ENCODE assay signal across 27 cellular contexts in the genomic region with DNA sequence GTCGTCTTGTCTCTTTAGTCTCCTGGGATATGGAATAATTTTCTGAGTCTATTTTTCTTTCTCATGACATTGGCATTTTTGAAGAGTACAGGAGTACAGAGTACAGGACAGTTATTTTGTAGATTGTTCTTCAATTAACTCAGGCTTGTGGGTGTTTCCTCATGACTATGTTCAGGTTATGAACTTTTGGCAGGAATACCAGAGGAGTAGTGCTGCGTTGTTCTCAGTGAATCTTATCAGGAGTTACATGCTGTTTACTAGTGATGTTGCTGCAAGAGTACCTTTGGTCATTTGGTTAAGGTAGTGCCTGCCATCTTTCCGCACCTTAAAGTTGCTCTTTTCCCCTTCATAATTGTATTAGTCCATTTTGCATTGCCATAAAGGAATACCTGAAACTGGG. TPM values are rescaled to one million over a fixed set of nuclear protein-coding genes. Genes with fewer than 3 reads are reported as not detected.
"Had no signal": no experiment of that assay in that cellular context is flagged by ENCODE, and none has a peak within 500 bp of the region (broad histone marks: within the 10 kb centered on the region; RNA-seq: fewer than 3 reads in every experiment).

No MANE protein-coding gene starts in this region.

- H3K27me3 Mint-ChIP-seq: activated CD4-positive, alpha-beta T cell treated with anti-CD3 and anti-CD28 coated beads for 36 hours; activated CD8-positive, alpha-beta memory T cell treated with anti-CD3 and anti-CD28 coated beads, Interleukin-2, amount 10 ng/mL, durations not matched to agents 7 days and 5 days had no signal

- H3K36me3 Mint-ChIP-seq: brain had no signal

- H3K27ac ChIP-seq: esophagus muscularis mucosa, gastrocnemius medialis, lower lobe of right lung, ovary, prostate gland, suprapubic skin, tibial artery had no signal

- DNase-seq: activated CD4-positive, alpha-beta T cell treated with anti-CD3 and anti-CD28 coated beads for 36 hours; activated CD4-positive, CD25-positive, alpha-beta regulatory T cell; activated CD8-positive, alpha-beta memory T cell treated with anti-CD3 and anti-CD28 coated beads, Interleukin-2, amount 10 ng/mL, durations not matched to agents 7 days and 5 days; activated CD8-positive, alpha-beta T cell treated with anti-CD3 and anti-CD28 coated beads, Interleukin-2, amount 10 ng/mL, durations not matched to agents 7 days and 5 days; activated naive CD4-positive, alpha-beta T cell; activated T-cell treated with anti-CD3 and anti-CD28 coated beads, Interleukin-2, amount 50 U/mL, for 72 hours; aorta; caudate nucleus; gastrocnemius medialis; hippocampal formation; kidney; lower lobe of right lung; mesenchymal stem cell; ovary; spleen; stimulated activated naive CD4-positive, alpha-beta T cell; tibial artery had no signal

- H3K4me1 ChIP-seq: esophagus muscularis mucosa, gastrocnemius medialis, lower lobe of right lung, prostate gland, suprapubic skin, tibial artery had no signal

- H3K27ac Mint-ChIP-seq: activated CD8-positive, alpha-beta memory T cell treated with anti-CD3 and anti-CD28 coated beads, Interleukin-2, amount 10 ng/mL, durations not matched to agents 7 days and 5 days; activated CD8-positive, alpha-beta T cell treated with anti-CD3 and anti-CD28 coated beads, Interleukin-2, amount 10 ng/mL, durations not matched to agents 7 days and 5 days; activated naive CD4-positive, alpha-beta T cell treated with anti-CD3 and anti-CD28 coated beads, Interleukin-2, amount 50 U/mL, for 72 hours; activated T-cell treated with anti-CD3 and anti-CD28 coated beads, Interleukin-2, amount 50 U/mL, for 72 hours; brain; dendritic cell treated with granulocyte-macrophage colony-stimulating factor and Interleukin-4, amounts not matched to agents 40 ng/mL and 50 ng/mL, for 4 days; natural killer cell treated with Interleukin-12 subunit alpha and Interleukin-12 subunit beta and Interleukin-15 and Interleukin-18, amount 100 ng/mL, for 72 hours had no signal

- H3K9me3 ChIP-seq: gastrocnemius medialis, ovary, prostate gland, suprapubic skin had no signal

- H3K36me3 ChIP-seq: esophagus muscularis mucosa, gastrocnemius medialis, lower lobe of right lung, ovary, prostate gland, spleen, suprapubic skin, tibial artery had no signal

- H3K4me3 ChIP-seq: esophagus muscularis mucosa, gastrocnemius medialis, lower lobe of right lung, ovary, prostate gland, spleen, suprapubic skin, tibial artery had no signal

- H3K4me3 Mint-ChIP-seq: activated CD4-positive, alpha-beta T cell treated with anti-CD3 and anti-CD28 coated beads for 36 hours; activated CD8-positive, alpha-beta memory T cell treated with anti-CD3 and anti-CD28 coated beads, Interleukin-2, amount 10 ng/mL, durations not matched to agents 7 days and 5 days; activated CD8-positive, alpha-beta T cell treated with anti-CD3 and anti-CD28 coated beads, Interleukin-2, amount 10 ng/mL, durations not matched to agents 7 days and 5 days; activated T-cell treated with anti-CD3 and anti-CD28 coated beads, Interleukin-2, amount 50 U/mL, for 72 hours; brain; dendritic cell treated with granulocyte-macrophage colony-stimulating factor and Interleukin-4, amounts not matched to agents 40 ng/mL and 50 ng/mL, for 4 days; natural killer cell treated with Interleukin-12 subunit alpha and Interleukin-12 subunit beta and Interleukin-15 and Interleukin-18, amount 100 ng/mL, for 72 hours had no signal

- H3K4me1 Mint-ChIP-seq: activated CD8-positive, alpha-beta memory T cell treated with anti-CD3 and anti-CD28 coated beads, Interleukin-2, amount 10 ng/mL, durations not matched to agents 7 days and 5 days; brain had no signal

- H3K27me3 ChIP-seq: esophagus muscularis mucosa, gastrocnemius medialis, ovary, spleen, suprapubic skin, tibial artery had no signal

RNA-seq across cellular contexts. Expression of a gene that starts 42.9 kb away (rescaled TPM):
- total RNA-seq: activated CD4-positive, alpha-beta T cell treated with anti-CD3 and anti-CD28 coated beads for 36 hours; activated CD8-positive, alpha-beta memory T cell treated with anti-CD3 and anti-CD28 coated beads, Interleukin-2, amount 10 ng/mL, durations not matched to agents 7 days and 5 days; activated CD8-positive, alpha-beta T cell treated with anti-CD3 and anti-CD28 coated beads, Interleukin-2, amount 10 ng/mL, durations not matched to agents 7 days and 5 days; activated naive CD4-positive, alpha-beta T cell treated with anti-CD3 and anti-CD28 coated beads, Interleukin-2, amount 50 U/mL, for 72 hours; activated T-cell treated with anti-CD3 and anti-CD28 coated beads, Interleukin-2, amount 50 U/mL, for 72 hours; aorta; esophagus muscularis mucosa; gastrocnemius medialis; kidney; lower lobe of right lung; myocyte; natural killer cell treated with Interleukin-12 subunit alpha and Interleukin-12 subunit beta and Interleukin-15 and Interleukin-18, amount 100 ng/mL, for 72 hours; ovary; prostate gland; spleen; suprapubic skin; T-helper 2 cell treated with Interferon-gamma antibody and Interleukin-4, amounts not matched to agents 100 ng/mL and 5 ng/mL, for 36 hours; urinary bladder had no signal
- polyA plus RNA-seq: aorta, ovary, spleen, urinary bladder had no signal

RNA-seq across cellular contexts. Expression of a gene that starts 51.5 kb away (rescaled TPM):
- total RNA-seq: activated CD4-positive, alpha-beta T cell treated with anti-CD3 and anti-CD28 coated beads for 36 hours; activated CD8-positive, alpha-beta memory T cell treated with anti-CD3 and anti-CD28 coated beads, Interleukin-2, amount 10 ng/mL, durations not matched to agents 7 days and 5 days; activated CD8-positive, alpha-beta T cell treated with anti-CD3 and anti-CD28 coated beads, Interleukin-2, amount 10 ng/mL, durations not matched to agents 7 days and 5 days; activated naive CD4-positive, alpha-beta T cell treated with anti-CD3 and anti-CD28 coated beads, Interleukin-2, amount 50 U/mL, for 72 hours; activated T-cell treated with anti-CD3 and anti-CD28 coated beads, Interleukin-2, amount 50 U/mL, for 72 hours; aorta; esophagus muscularis mucosa; gastrocnemius medialis; kidney; lower lobe of right lung; myocyte; natural killer cell treated with Interleukin-12 subunit alpha and Interleukin-12 subunit beta and Interleukin-15 and Interleukin-18, amount 100 ng/mL, for 72 hours; prostate gland; spleen; T-helper 2 cell treated with Interferon-gamma antibody and Interleukin-4, amounts not matched to agents 100 ng/mL and 5 ng/mL, for 36 hours; urinary bladder had no signal
- polyA plus RNA-seq: ovary, spleen, urinary bladder had no signal
